ENCODE assay signal across 37 cellular contexts in genomic region chr1:32509939-32510338, GRCh38. TPM values are rescaled to one million over a fixed set of nuclear protein-coding genes. Genes with fewer than 3 reads are reported as not detected.
"Had no signal": no experiment of that assay in that cellular context is flagged by ENCODE, and none has a peak within 500 bp of the region (broad histone marks: within the 10 kb centered on the region; RNA-seq: fewer than 3 reads in every experiment).

No MANE protein-coding gene starts in this region.

- H3K36me3 ChIP-seq: adrenal gland, ascending aorta, brain microvascular endothelial cell, breast epithelium, cardiac muscle cell had no signal

- FAIRE-seq: astrocyte, bronchial epithelial cell had no signal

- ATAC-seq: activated naive CD4-positive, alpha-beta T cell treated with anti-CD3 and anti-CD28 coated beads, Interleukin-2, amount 50 U/mL, for 72 hours; activated naive CD8-positive, alpha-beta T cell treated with anti-CD3 and anti-CD28 coated beads, Interleukin-2, amount 50 U/mL, for 24 hours; activated T-cell treated with anti-CD3 and anti-CD28 coated beads, Interleukin-2, amount 50 U/mL, for 4 hours; activated T-cell treated with anti-CD3 and anti-CD28 coated beads, Interleukin-2, amount 50 U/mL, for 72 hours; activated T-helper 17 cell treated with anti-CD3 and anti-CD28 coated beads, Interleukin-2, amount 50 U/mL, for 72 hours; body of pancreas had no signal

- H3K4me3 ChIP-seq: adrenal gland, ascending aorta, body of pancreas, breast epithelium, cardiac muscle cell had no signal

- H3K27me3 ChIP-seq: adrenal gland, ascending aorta, brain microvascular endothelial cell, breast epithelium, cardiac muscle cell had no signal

- H3K9me3 ChIP-seq: adrenal gland, ascending aorta, body of pancreas, breast epithelium had no signal

- DNase-seq: activated effector memory CD4-positive, alpha-beta T cell treated with anti-CD3 and anti-CD28 coated beads, Interleukin-2, amount 50 U/mL, for 16 hours; activated effector memory CD4-positive, alpha-beta T cell treated with Interleukin-2 at 50 U/mL for 16 hours; activated gamma-delta T cell; activated gamma-delta T cell treated with Interleukin-2 at 50 U/mL for 16 hours; activated naive CD4-positive, alpha-beta T cell; activated naive CD4-positive, alpha-beta T cell treated with anti-CD3 and anti-CD28 coated beads for 36 hours; activated naive CD4-positive, alpha-beta T cell treated with anti-CD3 and anti-CD28 coated beads, Interleukin-2, amount 10 ng/mL, durations not matched to agents 7 days and 5 days; activated naive CD4-positive, alpha-beta T cell treated with anti-CD3 and anti-CD28 coated beads, Interleukin-2, amount 50 U/mL, for 16 hours; activated naive CD4-positive, alpha-beta T cell treated with Interleukin-2 at 50 U/mL for 16 hours; activated naive CD8-positive, alpha-beta T cell treated with anti-CD3 and anti-CD28 coated beads for 36 hours; activated naive CD8-positive, alpha-beta T cell treated with anti-CD3 and anti-CD28 coated beads, Interleukin-2, amount 10 ng/mL, durations not matched to agents 7 days and 5 days; activated naive CD8-positive, alpha-beta T cell treated with anti-CD3 and anti-CD28 coated beads, Interleukin-2, amount 50 U/mL, for 24 hours; activated T-cell treated with anti-CD3 and anti-CD28 coated beads, Interleukin-2, amount 50 U/mL, for 1 hour; activated T-cell treated with anti-CD3 and anti-CD28 coated beads, Interleukin-2, amount 50 U/mL, for 24 hours; activated T-cell treated with anti-CD3 and anti-CD28 coated beads, Interleukin-2, amount 50 U/mL, for 4 hours; activated T-cell treated with anti-CD3 and anti-CD28 coated beads, Interleukin-2, amount 50 U/mL, for 48 hours; activated T-cell treated with anti-CD3 and anti-CD28 coated beads, Interleukin-2, amount 50 U/mL, for 72 hours; adrenal gland; amniotic stem cell; amygdala; anterior cingulate cortex; aorta; body of pancreas; brain microvascular endothelial cell; caudate nucleus; central memory CD4-positive, alpha-beta T cell; cerebellar nuclear complex had no signal

- H3K4me1 ChIP-seq: adrenal gland, ascending aorta, body of pancreas, breast epithelium had no signal

- H3K27ac ChIP-seq: adrenal gland, ascending aorta, body of pancreas, brain microvascular endothelial cell, breast epithelium, cardiac muscle cell had no signal

RNA-seq across cellular contexts. Expression of gene ZBTB8B, which starts 45.1 kb away (rescaled TPM):
- total RNA-seq: activated naive CD4-positive, alpha-beta T cell treated with anti-CD3 and anti-CD28 coated beads for 36 hours; activated naive CD4-positive, alpha-beta T cell treated with anti-CD3 and anti-CD28 coated beads, Interleukin-2, amount 50 U/mL, for 72 hours; activated naive CD8-positive, alpha-beta T cell treated with anti-CD3 and anti-CD28 coated beads for 36 hours; activated naive CD8-positive, alpha-beta T cell treated with anti-CD3 and anti-CD28 coated beads, Interleukin-2, amount 10 ng/mL, durations not matched to agents 7 days and 5 days; activated T-cell treated with anti-CD3 and anti-CD28 coated beads, Interleukin-2, amount 50 U/mL, for 4 hours; activated T-cell treated with anti-CD3 and anti-CD28 coated beads, Interleukin-2, amount 50 U/mL, for 72 hours; activated T-helper 1 cell treated with anti-CD3 and anti-CD28 coated beads, Interleukin-12 subunit alpha, Interleukin-12 subunit beta, Interleukin-2, Interleukin-4 antibody, amounts not matched to agents 30 ng/mL and 10 ng/mL and 1 ng/mL, durations not matched to agents 14 hours and 24 hours and 36 hours; activated T-helper 17 cell treated with anti-CD3 and anti-CD28 coated beads, Interleukin-2, amount 50 U/mL, for 72 hours; activated T-helper 2 cell treated with anti-CD3 and anti-CD28 coated beads, Interferon-gamma antibody, Interleukin-2, Interleukin-4, amounts not matched to agents 10 μg/mL and 5 μg/mL and 100 μg/mL, durations not matched to agents 14 hours and 24 hours and 36 hours; bronchial epithelial cell; cardiac septum had no signal
- polyA plus RNA-seq: aorta had no signal
